ENCODE assay signal across 9 cellular contexts in genomic region chr17:19003543-19003965, GRCh38. TPM values are rescaled to one million over a fixed set of nuclear protein-coding genes. Genes with fewer than 3 reads are reported as not detected.
DNase-seq lines count a peak whose midpoint lies in the region; ATAC-seq, FAIRE-seq and TF ChIP-seq lines count a peak whose summit lies in the region.
"Had no signal": no experiment of that assay in that cellular context is flagged by ENCODE, and none has a peak within 500 bp of the region (broad histone marks: within the 10 kb centered on the region; RNA-seq: fewer than 3 reads in every experiment).

No MANE protein-coding gene starts in this region.

- peak overlapping the region; percentile 74 to 90 for H3K9ac ChIP-seq in mucosa of rectum (ENCODE audit: low read depth in 1 of 2, low read length in 2 of 2)

- TF ChIP-seq POLR2A in A549 (IDR thresholded peaks at IDR 0.05; ENCODE audit: low read length) = no peak

- peak overlapping the region; percentile 93 for H3K4me2 ChIP-seq in A549

- FAIRE-seq in A549 (lab: Jason Lieb, UNC) = no peak

- H3K36me3 Mint-ChIP-seq in central memory CD8-positive, alpha-beta T cell (ENCODE audit: insufficient read depth) = peaks cover 8% of the 10 kb centered on the region

- no peak for TF ChIP-seq CTCF in A549 (IDR thresholded peaks at IDR 0.05)

- H3K4me3 ChIP-seq in A549 = peak overlapping the region; percentile 69
- H3K4me3 ChIP-seq in mucosa of rectum (ENCODE audit: low read length in 2 of 2) = peak overlapping the region; percentile 71 to 95

- no peaks in the 10 kb centered on the region for H3K27me3 Mint-ChIP-seq in central memory CD8-positive, alpha-beta T cell

- H3K9me3 ChIP-seq in A549 (peaks cover 8% of the 10 kb centered on the region; the same call in 2 of the 3 replicates), mucosa of rectum (ENCODE audit: control insufficient read depth in 2 of 2, low read length in 2 of 2) (no peaks in the 10 kb centered on the region)

- WGBS in A549 (ENCODE audit: missing lambda C conversion rate) = 86% methylated on average over 34 of the region's 39 CpGs

- TF ChIP-seq EP300 in A549 (IDR thresholded peaks at IDR 0.05) = no peak

- peak overlapping the region; percentile 80 for H3K4me3 Mint-ChIP-seq in central memory CD8-positive, alpha-beta T cell

- ATAC-seq in A549 (no peak), HG03439 (IDR thresholded peaks at IDR 0.05; ENCODE audit: unreplicated experiment) (peak; percentile 10), GM18873 (IDR thresholded peaks at IDR 0.05; ENCODE audit: low FRiP score, unreplicated experiment) (no peak)
- ATAC-seq in central memory CD8-positive, alpha-beta T cell (replicated peaks; ENCODE audit: extremely low read depth, poor library complexity, severe bottlenecking) = no peak

- POLR2A ChIA-PET in A549 (lab: Yijun Ruan, JAX) = interaction anchor here (1.7 kb wide), 1 partner anchor 19 kb away, joined by 4 read pairs; no protein-coding TSS in a partner anchor

- peaks cover 2 to 4% of the 10 kb centered on the region in 2 donors for H3K36me3 ChIP-seq in mucosa of rectum (ENCODE audit: control insufficient read depth in 2 of 2, insufficient read depth in 2 of 2, low read length in 2 of 2)

- TF ChIP-seq RAD21 in A549 (conservative IDR thresholded peaks at IDR 0.05 in 1 of 2, IDR thresholded peaks at IDR 0.05 in 1 of 2) = no peak

- CTCF ChIA-PET in A549 (lab: Yijun Ruan, JAX) = interaction anchor here (1.1 to 3.9 kb wide), 6 partner anchors 9 to 48 kb away, joined by 3 to 38 read pairs (median 6); no protein-coding TSS in a partner anchor

- peak overlapping the region; percentile 85 for H3K27ac Mint-ChIP-seq in central memory CD8-positive, alpha-beta T cell (ENCODE audit: low read depth)

- H3K4me1 ChIP-seq in A549 (peaks cover 38% of the 10 kb centered on the region), mucosa of rectum (ENCODE audit: control insufficient read depth in 2 of 2, insufficient read depth in 2 of 2, low read length in 2 of 2) (peaks cover 38 to 43% of the 10 kb centered on the region in 2 donors)

- H3K27me3 ChIP-seq in mucosa of rectum (ENCODE audit: control insufficient read depth in 2 of 2, insufficient read depth in 2 of 2, low read length in 2 of 2) = no peaks in the 10 kb centered on the region

- H3K4me1 Mint-ChIP-seq in central memory CD8-positive, alpha-beta T cell = peaks cover 22% of the 10 kb centered on the region

- DNase-seq in A549 (ENCODE audit: low read depth in 1 of 2, low spot score in 1 of 2) (no peak), dermis blood vessel endothelial cell (no peak), NCI-H526 treated with DMSO at 0.1 percent for 48 hours (lab: John Stamatoyannopoulos, UW) (no peak)
- DNase-seq in central memory CD8-positive, alpha-beta T cell (ENCODE audit: low spot score in 2 of 2) = no peak
- DNase-seq in stimulated activated CD4-positive, alpha-beta T cell treated with anti-CD3 and anti-CD28 coated beads, Interleukin-2, amount 100 ng/mL, for 48 hours = no peak
- DNase-seq: kidney glomerular epithelial cell had no signal

- H3K9me3 Mint-ChIP-seq in central memory CD8-positive, alpha-beta T cell = no peaks in the 10 kb centered on the region

- H3K27ac ChIP-seq in A549 (peak overlapping the region; percentile 90 to 98), mucosa of rectum (ENCODE audit: low read depth in 2 of 2, low read length in 2 of 2) (peak overlapping the region; percentile 80 to 91)

TF ChIP-seq in A549, 52 proteins besides CTCF, POLR2A, EP300 and RAD21 (continues in another document):
- TF ChIP-seq HMGXB4 (CRISPR knock-in tag; IDR thresholded peaks at IDR 0.05; ENCODE audit: borderline replicate concordance) = no peak
- TF ChIP-seq NR3C1 (IDR thresholded peaks at IDR 0.05) = no peak
- no peak for TF ChIP-seq CEBPB (IDR thresholded peaks at IDR 0.05)
- no peak for TF ChIP-seq ZNF302 (CRISPR knock-in tag; IDR thresholded peaks at IDR 0.05)
- TF ChIP-seq HOXB5 (CRISPR knock-in tag; IDR thresholded peaks at IDR 0.05) = no peak
- TF ChIP-seq TP53 (CRISPR knock-in tag; IDR thresholded peaks at IDR 0.05) = no peak
- TF ChIP-seq ZSCAN20 (CRISPR knock-in tag; IDR thresholded peaks at IDR 0.05) = no peak
- TF ChIP-seq HES2 (IDR thresholded peaks at IDR 0.05) = no peak
- no peak for TF ChIP-seq PBX3 (IDR thresholded peaks at IDR 0.05)
- no peak for TF ChIP-seq ESRRA (IDR thresholded peaks at IDR 0.05; ENCODE audit: borderline replicate concordance, low read length)
- TF ChIP-seq MYC (IDR thresholded peaks at IDR 0.05; ENCODE audit: borderline replicate concordance, low read length) = no peak
- no peak for TF ChIP-seq ELK1 (IDR thresholded peaks at IDR 0.05; ENCODE audit: low read depth, low read length)
- TF ChIP-seq MAZ (IDR thresholded peaks at IDR 0.05; ENCODE audit: borderline replicate concordance, low read depth, low read length) = no peak
- TF ChIP-seq CBX2 (IDR thresholded peaks at IDR 0.05; ENCODE audit: borderline replicate concordance, low read depth) = no peak

RNA-seq across cellular contexts. Expression of gene FAM83G, which starts 1.0 kb away (rescaled TPM):
- polyA plus RNA-seq in A549 (2011; rRNA removed) = 11.0 and 12.8 TPM in 2 replicates
- polyA plus RNA-seq in A549 (2012; cell fraction: cytosol; rRNA removed) = 11.1 and 15.8 TPM in 2 replicates
- 38.5 and 42.5 TPM in 2 replicates for polyA plus RNA-seq in A549 (2012; cell fraction: nucleus; rRNA removed)
- 19.8 to 22.0 TPM (median 20.5 TPM) in 3 replicates for polyA plus RNA-seq in A549 (2017; fragmentation: RNase III; extraction: RNeasy Plus Mini Kit Qiagen cat#74134 plus additional on column Dnase treatment)
- 18.1 and 22.7 TPM in 2 replicates for polyA minus RNA-seq in A549 (2011; rRNA and poly(A)+ RNA removed)
- 12.9 and 15.1 TPM in 2 replicates for total RNA-seq in dermis blood vessel endothelial cell

RNA-seq across cellular contexts. Expression of gene GRAP, which starts 43.2 kb away (rescaled TPM):
- 0.19 and 0.25 TPM in 2 replicates for polyA plus RNA-seq in A549 (2011; rRNA removed)
- polyA plus RNA-seq in A549 (2012; cell fraction: cytosol; rRNA removed) = 0.15 and 0.19 TPM in 2 replicates
- 0.43 and 0.60 TPM in 2 replicates for polyA plus RNA-seq in A549 (2012; cell fraction: nucleus; rRNA removed)
- polyA plus RNA-seq in A549 (2017; fragmentation: RNase III; extraction: RNeasy Plus Mini Kit Qiagen cat#74134 plus additional on column Dnase treatment) = 0.17 to 0.31 TPM (median 0.19 TPM) in 3 replicates
- 0.08 and 0.24 TPM in 2 replicates for polyA minus RNA-seq in A549 (2011; rRNA and poly(A)+ RNA removed)
- total RNA-seq in dermis blood vessel endothelial cell = 102 and 150 TPM in 2 replicates

RNA-seq across cellular contexts. Expression of gene SLC5A10, which starts 51.6 kb away (rescaled TPM):
- 0.26 and 0.28 TPM in 2 replicates for polyA plus RNA-seq in A549 (2011; rRNA removed)
- polyA plus RNA-seq in A549 (2012; cell fraction: cytosol; rRNA removed) = 0.07 and 0.19 TPM in 2 replicates
- polyA plus RNA-seq in A549 (2012; cell fraction: nucleus; rRNA removed) = 0.23 and 0.32 TPM in 2 replicates
- polyA plus RNA-seq in A549 (2017; fragmentation: RNase III; extraction: RNeasy Plus Mini Kit Qiagen cat#74134 plus additional on column Dnase treatment) = 0.07 to 0.22 TPM (median 0.15 TPM) in 3 replicates
- 0.15 and 0.54 TPM in 2 replicates for polyA minus RNA-seq in A549 (2011; rRNA and poly(A)+ RNA removed)
- total RNA-seq in dermis blood vessel endothelial cell = not detected in 2 replicates
